8 cellular contexts compared by ENCODE assay signal in the genomic region with DNA sequence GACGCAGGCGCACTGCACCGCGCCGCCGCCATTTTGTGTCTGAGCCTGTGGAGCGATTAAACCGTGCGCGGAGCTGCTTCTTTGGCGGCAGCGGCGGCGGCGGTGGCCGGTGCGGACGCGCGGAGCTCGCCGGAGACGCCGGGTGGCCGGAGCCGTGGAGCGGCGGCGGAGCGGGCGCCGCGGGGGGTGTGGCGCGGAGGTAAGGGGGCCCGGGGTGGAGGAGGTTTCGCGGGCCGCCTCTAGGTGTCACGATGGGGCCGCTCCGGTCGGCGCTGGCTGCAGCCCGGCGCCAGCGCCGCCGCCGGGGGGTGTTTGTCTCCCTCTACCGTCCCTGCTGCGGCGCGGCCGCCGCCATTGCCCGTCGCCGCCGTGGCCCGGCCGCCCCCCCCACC.
A peak's percentile ranks its signal among the peaks of the same experiment; 100 is the strongest.
DNase-seq lines count a peak whose midpoint lies in the region; ATAC-seq and TF ChIP-seq lines count a peak whose summit lies in the region.

A gene with protein sequence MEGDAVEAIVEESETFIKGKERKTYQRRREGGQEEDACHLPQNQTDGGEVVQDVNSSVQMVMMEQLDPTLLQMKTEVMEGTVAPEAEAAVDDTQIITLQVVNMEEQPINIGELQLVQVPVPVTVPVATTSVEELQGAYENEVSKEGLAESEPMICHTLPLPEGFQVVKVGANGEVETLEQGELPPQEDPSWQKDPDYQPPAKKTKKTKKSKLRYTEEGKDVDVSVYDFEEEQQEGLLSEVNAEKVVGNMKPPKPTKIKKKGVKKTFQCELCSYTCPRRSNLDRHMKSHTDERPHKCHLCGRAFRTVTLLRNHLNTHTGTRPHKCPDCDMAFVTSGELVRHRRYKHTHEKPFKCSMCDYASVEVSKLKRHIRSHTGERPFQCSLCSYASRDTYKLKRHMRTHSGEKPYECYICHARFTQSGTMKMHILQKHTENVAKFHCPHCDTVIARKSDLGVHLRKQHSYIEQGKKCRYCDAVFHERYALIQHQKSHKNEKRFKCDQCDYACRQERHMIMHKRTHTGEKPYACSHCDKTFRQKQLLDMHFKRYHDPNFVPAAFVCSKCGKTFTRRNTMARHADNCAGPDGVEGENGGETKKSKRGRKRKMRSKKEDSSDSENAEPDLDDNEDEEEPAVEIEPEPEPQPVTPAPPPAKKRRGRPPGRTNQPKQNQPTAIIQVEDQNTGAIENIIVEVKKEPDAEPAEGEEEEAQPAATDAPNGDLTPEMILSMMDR (plus strand): TSS at position 1 of the 392 bp plus-strand sequence. CDS start 48,307 bp downstream, outside the sequence.

- H3K4me3 ChIP-seq in choroid plexus epithelial cell (ENCODE audit: low read depth, low read length), result peak within 1 kb of the TSS; percentile 94

- DNase-seq in activated CD4-positive, CD25-positive, alpha-beta regulatory T cell (lab: John Stamatoyannopoulos, UW), result peak; percentile 73 to 85 (median 78)
- DNase-seq in activated CD4-positive, CD25-positive, alpha-beta regulatory T cell treated with anti-CD3 and anti-CD28 coated beads, Interleukin-2, amount 50 U/mL, for 72 hours, result no peak
- peak; percentile 75 to 88 (median 83) for DNase-seq in NCI-H1417 (lab: John Stamatoyannopoulos, UW)
- DNase-seq in UCSD-AML1 (lab: John Stamatoyannopoulos, UW; ENCODE audit: unreplicated experiment), result peak; percentile 89
- DNase-seq in choroid plexus epithelial cell (ENCODE audit: low read depth), result peak; percentile 86
- peak; percentile 80 to 82 for DNase-seq in stimulated activated CD4-positive, alpha-beta T cell treated with anti-CD3 and anti-CD28 coated beads, Interleukin-2, amount 100 ng/mL, for 24 hours

- peak; percentile 40 for TF ChIP-seq CTCF in choroid plexus epithelial cell (conservative IDR thresholded peaks at IDR 0.05; ENCODE audit: low read depth, low read length)

- peak within 1 kb of the TSS; percentile 97 for H3K27ac ChIP-seq in layer of hippocampus (ENCODE audit: low read depth, low read length)

- no peaks in the 10 kb centered on the region for H3K27me3 ChIP-seq in layer of hippocampus (ENCODE audit: control insufficient read depth, insufficient read depth, low read length)

- ATAC-seq in HG02759 (IDR thresholded peaks at IDR 0.05; ENCODE audit: unreplicated experiment), result peak; percentile 49
